ENCODE assay signal across 18 cellular contexts in the genomic region with DNA sequence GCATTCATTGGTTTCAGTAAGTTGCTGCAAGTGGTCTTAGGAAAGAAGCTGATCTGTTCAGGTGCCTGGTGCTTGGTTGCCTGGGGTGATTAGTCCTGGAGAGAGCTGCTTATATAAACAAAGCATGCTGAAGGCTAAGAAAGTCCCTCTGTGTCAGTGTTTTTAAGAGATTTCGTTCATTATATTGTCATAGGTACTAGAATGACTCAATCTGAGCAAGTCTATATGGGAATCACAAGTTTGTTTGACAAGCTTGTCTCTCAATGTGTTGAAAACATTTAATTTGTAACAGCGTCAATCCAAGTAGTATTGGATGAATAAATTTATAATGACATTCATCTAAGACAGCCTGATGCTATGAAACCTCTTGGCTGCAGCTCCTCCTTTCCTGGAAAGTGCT.
DNase-seq lines count a peak whose midpoint lies in the region; ATAC-seq and TF ChIP-seq lines count a peak whose summit lies in the region.
"Had no signal": no experiment of that assay in that cellular context is flagged by ENCODE, and none has a peak within 500 bp of the region (broad histone marks: within the 10 kb centered on the region; RNA-seq: fewer than 3 reads in every experiment).

No MANE protein-coding gene starts in this region.

- H3K4me3 Mint-ChIP-seq in stimulated activated effector memory CD8-positive, alpha-beta T cell treated with anti-CD3 and anti-CD28 coated beads, Interleukin-12 subunit alpha, Interleukin-12 subunit beta, amount 100 ng/mL, for 72 hours = no peak overlapping the region
- no peak overlapping the region for H3K4me3 Mint-ChIP-seq in endodermal cell
- H3K4me3 Mint-ChIP-seq: activated naive CD8-positive, alpha-beta T cell treated with anti-CD3 and anti-CD28 coated beads for 36 hours had no signal

- H3K27ac Mint-ChIP-seq in stimulated activated effector memory CD8-positive, alpha-beta T cell treated with anti-CD3 and anti-CD28 coated beads, Interleukin-12 subunit alpha, Interleukin-12 subunit beta, amount 100 ng/mL, for 72 hours = no peak overlapping the region
- H3K27ac Mint-ChIP-seq in endodermal cell = no peak overlapping the region
- H3K27ac Mint-ChIP-seq: activated naive CD8-positive, alpha-beta T cell treated with anti-CD3 and anti-CD28 coated beads for 36 hours had no signal

- H3K9me3 ChIP-seq in endodermal cell (ENCODE audit: control insufficient read depth, low read length) (no peaks in the 10 kb centered on the region), tibial artery (no peaks in the 10 kb centered on the region)
- H3K9me3 ChIP-seq: psoas muscle had no signal

- H3K9ac ChIP-seq in endodermal cell (ENCODE audit: extremely low read depth, low read length, poor library complexity, severe bottlenecking) = no peak overlapping the region

- H3K4me3 ChIP-seq in choroid plexus epithelial cell (ENCODE audit: low read depth, low read length) = no peak overlapping the region
- H3K4me3 ChIP-seq in endodermal cell (ENCODE audit: low read length) = no peak overlapping the region
- no peak overlapping the region for H3K4me3 ChIP-seq in tibial artery
- H3K4me3 ChIP-seq: psoas muscle had no signal

- H3K27me3 Mint-ChIP-seq in endodermal cell (ENCODE audit: insufficient read depth) = no peaks in the 10 kb centered on the region
- H3K27me3 Mint-ChIP-seq: activated naive CD8-positive, alpha-beta T cell treated with anti-CD3 and anti-CD28 coated beads for 36 hours had no signal

- no peaks in the 10 kb centered on the region for H3K4me1 Mint-ChIP-seq in stimulated activated effector memory CD8-positive, alpha-beta T cell treated with anti-CD3 and anti-CD28 coated beads, Interleukin-12 subunit alpha, Interleukin-12 subunit beta, amount 100 ng/mL, for 72 hours
- no peaks in the 10 kb centered on the region for H3K4me1 Mint-ChIP-seq in endodermal cell

- H3K27ac ChIP-seq in endodermal cell (ENCODE audit: low read depth, low read length) (no peak overlapping the region), tibial artery (no peak overlapping the region)
- H3K27ac ChIP-seq: psoas muscle had no signal

- intact Hi-C loops in tibial artery (cut with DNase I; ENCODE audit: low total_unique reads) = no loop called here

- H3K4me1 ChIP-seq in endodermal cell (ENCODE audit: control insufficient read depth, insufficient read depth, low read length) (no peaks in the 10 kb centered on the region), tibial artery (no peaks in the 10 kb centered on the region)
- H3K4me1 ChIP-seq: psoas muscle had no signal

- WGBS in endodermal cell (ENCODE audit: insufficient coverage in 1 of 2, insufficient read length in 1 of 2), 2 experiments = 40 to 85% methylated on average over 1 to 2 of the region's 2 CpGs

- H3K27me3 ChIP-seq in endodermal cell (ENCODE audit: control insufficient read depth, insufficient read depth, low read length, poor library complexity, severe bottlenecking) = no peaks in the 10 kb centered on the region
- H3K27me3 ChIP-seq in tibial artery = no peaks in the 10 kb centered on the region

- H3K9me3 Mint-ChIP-seq in stimulated activated effector memory CD8-positive, alpha-beta T cell treated with anti-CD3 and anti-CD28 coated beads, Interleukin-12 subunit alpha, Interleukin-12 subunit beta, amount 100 ng/mL, for 72 hours = no peaks in the 10 kb centered on the region
- H3K9me3 Mint-ChIP-seq in endodermal cell = no peaks in the 10 kb centered on the region
- H3K9me3 Mint-ChIP-seq: activated naive CD8-positive, alpha-beta T cell treated with anti-CD3 and anti-CD28 coated beads for 36 hours had no signal

- no peaks in the 10 kb centered on the region for H3K36me3 Mint-ChIP-seq in stimulated activated effector memory CD8-positive, alpha-beta T cell treated with anti-CD3 and anti-CD28 coated beads, Interleukin-12 subunit alpha, Interleukin-12 subunit beta, amount 100 ng/mL, for 72 hours
- no peaks in the 10 kb centered on the region for H3K36me3 Mint-ChIP-seq in endodermal cell (ENCODE audit: low read depth)
- H3K36me3 Mint-ChIP-seq: activated naive CD8-positive, alpha-beta T cell treated with anti-CD3 and anti-CD28 coated beads for 36 hours had no signal

- H3K36me3 ChIP-seq in endodermal cell (ENCODE audit: control insufficient read depth, insufficient read depth, low read length) = no peaks in the 10 kb centered on the region
- no peaks in the 10 kb centered on the region for H3K36me3 ChIP-seq in tibial artery

- peak; percentile 52 for DNase-seq in choroid plexus epithelial cell (ENCODE audit: low read depth)
- DNase-seq in stimulated activated effector memory CD8-positive, alpha-beta T cell treated with anti-CD3 and anti-CD28 coated beads, Interleukin-12 subunit alpha, Interleukin-12 subunit beta, amount 100 ng/mL, for 72 hours (ENCODE audit: low spot score in 2 of 2) = no peak
- DNase-seq in endodermal cell = no peak
- no peak for DNase-seq in tibial artery
- DNase-seq: activated CD4-positive, alpha-beta T cell treated with anti-CD3 and anti-CD28 coated beads, Interleukin-2, amount 50 U/mL, for 1 hour; activated naive CD8-positive, alpha-beta T cell treated with anti-CD3 and anti-CD28 coated beads for 36 hours; activated T-cell treated with anti-CD3 and anti-CD28 coated beads, Interleukin-2, amount 50 U/mL, for 1 hour; C1 segment of cervical spinal cord; glutamatergic neuron; Karpas-422; kidney glomerular epithelial cell; NCI-H1436 treated with DMSO at 0.1 percent for 48 hours; NCI-H510A; OCI-M1; psoas muscle had no signal

- no peak for TF ChIP-seq CTCF in choroid plexus epithelial cell (conservative IDR thresholded peaks at IDR 0.05; ENCODE audit: low read depth, low read length)
- TF ChIP-seq CTCF in endodermal cell (conservative IDR thresholded peaks at IDR 0.05) = no peak
- TF ChIP-seq CTCF in tibial artery (IDR thresholded peaks at IDR 0.05) = no peak

- ATAC-seq in GM21786 (IDR thresholded peaks at IDR 0.05; ENCODE audit: unreplicated experiment) (peak; percentile 54), HG03442 (IDR thresholded peaks at IDR 0.05; ENCODE audit: unreplicated experiment) (peak; percentile 79), GM21825 (IDR thresholded peaks at IDR 0.05; ENCODE audit: unreplicated experiment) (no peak)
- peak; percentile 66 for ATAC-seq in stimulated activated effector memory CD8-positive, alpha-beta T cell treated with anti-CD3 and anti-CD28 coated beads, Interleukin-12 subunit alpha, Interleukin-12 subunit beta, amount 100 ng/mL, for 72 hours
- ATAC-seq: psoas muscle had no signal
